In the genomic region with DNA sequence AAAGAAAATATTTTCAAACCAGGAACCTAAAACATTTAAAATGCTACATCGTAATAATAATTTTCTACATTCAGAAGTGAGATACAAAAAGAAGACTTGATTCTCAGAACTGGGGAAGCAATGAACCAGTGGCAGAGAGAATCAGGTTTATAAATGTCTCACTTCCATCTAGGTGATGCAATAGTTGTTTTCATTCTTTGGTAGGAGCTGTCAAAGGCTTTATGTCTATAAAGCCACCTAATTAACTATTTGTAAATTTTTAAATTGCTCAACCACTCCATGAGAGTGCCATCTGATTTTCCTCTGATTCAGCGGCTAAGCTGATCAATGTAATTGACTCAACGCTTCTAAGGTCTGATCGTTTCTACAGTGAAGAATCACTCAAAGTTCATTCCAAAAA, we compare ENCODE assay signal across 24 cellular contexts.
A peak's percentile ranks its signal among the peaks of the same experiment; 100 is the strongest.
DNase-seq lines count a peak whose midpoint lies in the region; ATAC-seq, FAIRE-seq and TF ChIP-seq lines count a peak whose summit lies in the region.
"Had no signal": no experiment of that assay in that cellular context is flagged by ENCODE, and none has a peak within 500 bp of the region (broad histone marks: within the 10 kb centered on the region; RNA-seq: fewer than 3 reads in every experiment).

No MANE protein-coding gene starts in this region.

- H3K14ac ChIP-seq in H1 (ENCODE audit: insufficient read length) (no peak overlapping the region), H9 (ENCODE audit: insufficient read depth, low read length) (no peak overlapping the region)

- H3K36me3 ChIP-seq in HepG2 (replicated peaks in 1 of 2; ENCODE audit: control insufficient read depth in 1 of 2, insufficient read depth in 2 of 2, low read length in 2 of 2) (no peaks in the 10 kb centered on the region), right lobe of liver (no peaks in the 10 kb centered on the region), H1 (ENCODE audit: control insufficient read depth in 2 of 4, insufficient read depth in 4 of 4, low read length in 3 of 4) (no peaks in the 10 kb centered on the region), brain microvascular endothelial cell (replicated peaks) (no peaks in the 10 kb centered on the region), colonic mucosa (no peaks in the 10 kb centered on the region), MG63 (no peaks in the 10 kb centered on the region)
- H3K36me3 ChIP-seq: BE2C; BLaER1 treated with 17β-estradiol and CSF1 and Interleukin-3, amounts not matched to agents 10 nM and 100 nM had no signal

- no peaks in the 10 kb centered on the region for H4K20me1 ChIP-seq in HepG2 (ENCODE audit: insufficient read depth, low read length)
- no peaks in the 10 kb centered on the region for H4K20me1 ChIP-seq in H1 (replicated peaks in 1 of 2; ENCODE audit: control insufficient read depth in 1 of 2, insufficient read depth in 2 of 2, low read length in 2 of 2)
- H4K20me1 ChIP-seq in H9 (ENCODE audit: control insufficient read depth, insufficient read depth, insufficient read length): no peaks in the 10 kb centered on the region
- H4K20me1 ChIP-seq: BLaER1 treated with 17β-estradiol and CSF1 and Interleukin-3, amounts not matched to agents 10 nM and 100 nM had no signal

- TF ChIP-seq RAD21 in HepG2 (CRISPR knock-in tag; IDR thresholded peaks at IDR 0.05) (no peak), H1 (IDR thresholded peaks at IDR 0.05 in 1 of 2, conservative IDR thresholded peaks at IDR 0.05 in 1 of 2; ENCODE audit: low read depth in 2 of 2, low read length in 2 of 2) (no peak)

- H3K79me2 ChIP-seq in HepG2 (ENCODE audit: insufficient read depth, low read length) (no peaks in the 10 kb centered on the region), H1 (ENCODE audit: control insufficient read depth in 1 of 2, insufficient read depth in 2 of 2, low read length in 2 of 2) (no peaks in the 10 kb centered on the region), H9 (ENCODE audit: insufficient read depth, low read length) (no peaks in the 10 kb centered on the region)

- 1% methylated on average over 4 of the region's 4 CpGs for WGBS in HepG2 (ENCODE audit: low lambda C conversion rate)
- WGBS in right lobe of liver (ENCODE audit: insufficient coverage, low coverage, low lambda C conversion rate, missing lambda C conversion rate): 68% methylated on average over 4 of the region's 4 CpGs
- 84% methylated on average over 4 of the region's 4 CpGs; no CpG with 5 or more reads in 1 of the 2 experiments for WGBS in H1 (ENCODE audit: extremely low coverage in 1 of 2, insufficient coverage in 1 of 2, insufficient read length in 1 of 2, insufficient replicate concordance in 2 of 2, low coverage in 1 of 2, low lambda C conversion rate in 2 of 2, missing lambda C conversion rate in 1 of 2), 2 experiments
- no CpG with 5 or more reads among the region's 4 CpGs for whole genome bisulfite sequencing in H9 (ENCODE audit: extremely low coverage, insufficient read length, low lambda C conversion rate)

- no peaks in the 10 kb centered on the region for H3K27me3 Mint-ChIP-seq in H9 (ENCODE audit: low read depth)

- no peaks in the 10 kb centered on the region for H3K4me1 ChIP-seq in HepG2 (ENCODE audit: insufficient read depth, low read length)
- H3K4me1 ChIP-seq in right lobe of liver: no peaks in the 10 kb centered on the region
- peaks cover 0 to 5% (median 1%) of the 10 kb centered on the region in 4 experiments; a peak in 2 of 7 replicates for H3K4me1 ChIP-seq in H1 (replicated peaks in 1 of 4; ENCODE audit: control insufficient read depth in 3 of 4, insufficient read depth in 4 of 4, low read length in 3 of 4)
- H3K4me1 ChIP-seq in H9 (ENCODE audit: insufficient read depth, low read length): peaks cover 6% of the 10 kb centered on the region; the same call in 1 of the 2 replicates
- no peaks in the 10 kb centered on the region for H3K4me1 ChIP-seq in colonic mucosa
- H3K4me1 ChIP-seq: BE2C had no signal

- POLR2A ChIA-PET in HepG2 (lab: Yijun Ruan, JAX) (no interaction called here), H1 (lab: Charles Lee; ENCODE audit: partially characterized antibody) (no interaction called here)

- no peak overlapping the region for H3T11ph ChIP-seq in H9 (ENCODE audit: low read length)

- in situ Hi-C loops in HepG2 (cut with HindIII; ENCODE audit: extremely low pct_ligation_motif_present, low pct_unique_long_range_greater_than_20kb) (loop anchor here (10.0 kb wide), 1 partner anchor 601 kb away; no protein-coding TSS in a partner anchor), brain microvascular endothelial cell (cut with HindIII; ENCODE audit: low pct_ligation_motif_present, low sequenced_read_pairs) (no loop called here)

- TF ChIP-seq POLR2A in HepG2 (IDR thresholded peaks at IDR 0.05; ENCODE audit: insufficient read depth in 1 of 2, low read depth in 2 of 2, low read length in 2 of 2) (no peak), right lobe of liver (IDR thresholded peaks at IDR 0.05) (no peak), H1 (IDR thresholded peaks at IDR 0.05; ENCODE audit: control extremely low read depth in 1 of 2, low read depth in 2 of 2, low read length in 2 of 2) (no peak)

- no peak for DNase-seq in HepG2 (ENCODE audit: low spot score)
- DNase-seq in right lobe of liver: no peak
- DNase-seq in NCI-H82 treated with DMSO at 0.1 percent for 48 hours (lab: John Stamatoyannopoulos, UW; ENCODE audit: unreplicated experiment): peak; percentile 100
- no peak for DNase-seq in H1 (ENCODE audit: low read depth in 1 of 2, low spot score in 2 of 2)
- DNase-seq in H9: no peak
- no peak for DNase-seq in brain microvascular endothelial cell
- DNase-seq in colonic mucosa: no peak
- DNase-seq in MG63: no peak
- DNase-seq: AML-193; BE2C; CD4-positive, alpha-beta T cell; CD8-positive, alpha-beta memory T cell; DMS 273 treated with DMSO at 0.1 percent for 48 hours; DMS79; EL; GDM1; GOT3; H7 had no signal

- CTCF ChIA-PET in HepG2 (lab: Yijun Ruan, JAX; ENCODE audit: low intra/inter-chr PET ratio, low total read pairs) (no interaction called here), H1 (lab: Charles Lee; ENCODE audit: partially characterized antibody) (interaction anchor here (2.3 kb wide), 1 partner anchor 14 kb away, joined by 9 read pairs; no protein-coding TSS in a partner anchor)

- H3K18ac ChIP-seq in H1 (ENCODE audit: extremely low read depth, low read length): no peak overlapping the region
- no peak overlapping the region for H3K18ac ChIP-seq in H9 (ENCODE audit: insufficient read length, low read depth, low read length)

- H3K27ac Mint-ChIP-seq in H9: no peak overlapping the region
- H3K27ac Mint-ChIP-seq: CD14-positive monocyte; CD4-positive, alpha-beta T cell; CD8-positive, alpha-beta memory T cell had no signal

- H2BK12ac ChIP-seq in H1 (ENCODE audit: low read depth, low read length) (no peak overlapping the region), H9 (ENCODE audit: insufficient read length, low read depth, low read length) (no peak overlapping the region)

- no peak overlapping the region for H2AK5ac ChIP-seq in H1 (ENCODE audit: low read depth, low read length)
- H2AK5ac ChIP-seq in H9 (ENCODE audit: insufficient read length, low read length): no peak overlapping the region

- no peak for FAIRE-seq in HepG2 (lab: Jason Lieb, UNC)
- no peak for FAIRE-seq in H1 (lab: Jason Lieb, UNC)
- FAIRE-seq: D721Med, GM12878 had no signal

- H3K9ac ChIP-seq in HepG2 (ENCODE audit: insufficient read depth, low read depth, low read length) (no peak overlapping the region), H1 (replicated peaks in 1 of 4; ENCODE audit: extremely low read depth in 1 of 4, low read depth in 3 of 4, low read length in 3 of 4) (no peak overlapping the region), H9 (ENCODE audit: extremely low read depth, insufficient read length, low read length) (no peak overlapping the region), colonic mucosa (ENCODE audit: low read depth in 2 of 2, low read length in 2 of 2) (no peak overlapping the region)
- H3K9ac ChIP-seq: BLaER1 treated with 17β-estradiol and CSF1 and Interleukin-3, amounts not matched to agents 10 nM and 100 nM had no signal

- H3K9me3 ChIP-seq in HepG2 (ENCODE audit: low read length) (no peaks in the 10 kb centered on the region), right lobe of liver (no peaks in the 10 kb centered on the region), H1 (ENCODE audit: insufficient read depth in 2 of 2, low read depth in 1 of 2, low read length in 1 of 2) (no peaks in the 10 kb centered on the region), H9 (ENCODE audit: control insufficient read depth, low read depth, low read length) (no peaks in the 10 kb centered on the region), colonic mucosa (no peaks in the 10 kb centered on the region), MG63 (no peaks in the 10 kb centered on the region)
- H3K9me3 ChIP-seq: BE2C; BLaER1 treated with 17β-estradiol and CSF1 and Interleukin-3, amounts not matched to agents 10 nM and 100 nM had no signal

- H3K4ac ChIP-seq in H1 (replicated peaks; ENCODE audit: insufficient read length, low read depth, low read length): no peak overlapping the region
- H3K4ac ChIP-seq in H9 (ENCODE audit: low read depth, low read length): no peak overlapping the region

- H2AFZ ChIP-seq in HepG2 (ENCODE audit: low read length): no peak overlapping the region
- no peak overlapping the region for H2AFZ ChIP-seq in H1 (ENCODE audit: low read length)
- H2AFZ ChIP-seq in H9 (ENCODE audit: low read length): no peak overlapping the region

- peaks cover 0 to 3% (median 3%) of the 10 kb centered on the region in 3 experiments; a peak in 2 of 7 replicates for H3K36me3 Mint-ChIP-seq in H9 (ENCODE audit: insufficient read depth in 1 of 3, low read depth in 3 of 3)
- H3K36me3 Mint-ChIP-seq: CD14-positive monocyte; CD8-positive, alpha-beta memory T cell had no signal

- no TSS peak for BruUV-seq in HepG2 (replicated peaks; lab: Mats Ljungman, UMichigan)

- H4K8ac ChIP-seq in H1 (ENCODE audit: extremely low read depth, insufficient read depth, low read length) (no peak overlapping the region), H9 (replicated peaks; ENCODE audit: insufficient read length, low read depth, low read length) (no peak overlapping the region)

- intact Hi-C loops in HepG2 (cut with micrococcal nuclease; ENCODE audit: unreplicated experiment) (no loop called here), right lobe of liver (cut with DNase I) (no loop called here), colonic mucosa (cut with DNase I) (no loop called here)

- no peak overlapping the region for H3K4me2 ChIP-seq in HepG2 (ENCODE audit: low read depth, low read length)
- H3K4me2 ChIP-seq in H1 (ENCODE audit: insufficient read depth in 1 of 2, low read depth in 2 of 2, low read length in 2 of 2): no peak overlapping the region
- no peak overlapping the region for H3K4me2 ChIP-seq in H9 (ENCODE audit: insufficient read depth, insufficient read length, low read length)
- H3K4me2 ChIP-seq: BLaER1 treated with 17β-estradiol and CSF1 and Interleukin-3, amounts not matched to agents 10 nM and 100 nM had no signal

- no peak overlapping the region for H3K23ac ChIP-seq in H1 (ENCODE audit: insufficient read length)
- no peak overlapping the region for H3K23ac ChIP-seq in H9 (ENCODE audit: insufficient read length, low read depth, low read length)

- H3K56ac ChIP-seq in H1 (replicated peaks; ENCODE audit: insufficient read length, low read depth, low read length) (no peak overlapping the region), H9 (ENCODE audit: insufficient read length, low read depth, low read length) (no peak overlapping the region)

- H2BK20ac ChIP-seq in H1 (ENCODE audit: low read length) (no peak overlapping the region), H9 (ENCODE audit: low read depth, low read length, poor library complexity, severe bottlenecking) (no peak overlapping the region)

- H3K23me2 ChIP-seq in H1 (ENCODE audit: low read depth, low read length): no peaks in the 10 kb centered on the region
- no peaks in the 10 kb centered on the region for H3K23me2 ChIP-seq in H9 (ENCODE audit: insufficient read length, low read depth, low read length, poor library complexity, severe bottlenecking)

- H3K4me3 Mint-ChIP-seq in H9: no peak overlapping the region
- H3K4me3 Mint-ChIP-seq: CD14-positive monocyte; CD4-positive, alpha-beta T cell; CD8-positive, alpha-beta memory T cell had no signal

- peaks cover 8 to 11% of the 10 kb centered on the region in 2 experiments for H3K4me1 Mint-ChIP-seq in H9
- H3K4me1 Mint-ChIP-seq: CD8-positive, alpha-beta memory T cell had no signal

- H4K5ac ChIP-seq in H1 (ENCODE audit: insufficient read length, low read depth, low read length) (no peak overlapping the region), H9 (ENCODE audit: insufficient read length, low read depth, low read length) (no peak overlapping the region)

- no peak overlapping the region for H2BK120ac ChIP-seq in H1 (replicated peaks; ENCODE audit: low read depth, low read length)
- no peak overlapping the region for H2BK120ac ChIP-seq in H9 (ENCODE audit: low read depth, low read length, poor library complexity, severe bottlenecking)

- TF ChIP-seq EP300 in HepG2 (IDR thresholded peaks at IDR 0.05; ENCODE audit: low read depth in 2 of 2, low read length in 2 of 2) (no peak), HepG2 (CRISPR knock-in tag; IDR thresholded peaks at IDR 0.05; ENCODE audit: borderline replicate concordance) (no peak), H1 (IDR thresholded peaks at IDR 0.05; ENCODE audit: borderline replicate concordance in 1 of 2, low read depth in 2 of 2, low read length in 2 of 2) (no peak)

- no peak overlapping the region for H4K91ac ChIP-seq in H1 (replicated peaks; ENCODE audit: insufficient read length, low read length)
- H4K91ac ChIP-seq in H9 (ENCODE audit: insufficient read length, low read depth, low read length): no peak overlapping the region

- H3K27me3 ChIP-seq in HepG2 (ENCODE audit: control insufficient read depth in 1 of 2, insufficient read depth in 2 of 2, low read length in 2 of 2): no peaks in the 10 kb centered on the region
- H3K27me3 ChIP-seq in right lobe of liver: no peaks in the 10 kb centered on the region
- H3K27me3 ChIP-seq in H1 (replicated peaks in 1 of 4; ENCODE audit: control insufficient read depth in 3 of 4, extremely low read depth in 1 of 4, insufficient read depth in 3 of 4, low read length in 3 of 4): no peaks in the 10 kb centered on the region
- no peaks in the 10 kb centered on the region for H3K27me3 ChIP-seq in H9 (ENCODE audit: insufficient read depth, low read length)
- no peaks in the 10 kb centered on the region for H3K27me3 ChIP-seq in brain microvascular endothelial cell (replicated peaks)
- H3K27me3 ChIP-seq in colonic mucosa: no peaks in the 10 kb centered on the region
- H3K27me3 ChIP-seq in MG63: no peaks in the 10 kb centered on the region
- H3K27me3 ChIP-seq: BLaER1 treated with 17β-estradiol and CSF1 and Interleukin-3, amounts not matched to agents 10 nM and 100 nM had no signal

- H3K27ac ChIP-seq in HepG2 (ENCODE audit: extremely low read length, insufficient read depth, low read length): no peak overlapping the region
- no peak overlapping the region for H3K27ac ChIP-seq in right lobe of liver
- H3K27ac ChIP-seq in H1 (ENCODE audit: low read depth, low read length): no peak overlapping the region
- H3K27ac ChIP-seq in H9 (ENCODE audit: insufficient read length, low read depth, low read length): no peak overlapping the region
- no peak overlapping the region for H3K27ac ChIP-seq in brain microvascular endothelial cell
- H3K27ac ChIP-seq in colonic mucosa: no peak overlapping the region
- H3K27ac ChIP-seq: 22Rv1; BLaER1 treated with 17β-estradiol and CSF1 and Interleukin-3, amounts not matched to agents 10 nM and 100 nM had no signal

- H2BK15ac ChIP-seq in H1 (ENCODE audit: low read length) (no peak overlapping the region), H9 (ENCODE audit: low read depth, low read length) (no peak overlapping the region)

- no peaks in the 10 kb centered on the region; a peak in 1 of 5 replicates for H3K9me3 Mint-ChIP-seq in H9
- H3K9me3 Mint-ChIP-seq: CD14-positive monocyte; CD4-positive, alpha-beta T cell; CD8-positive, alpha-beta memory T cell had no signal

- H2BK5ac ChIP-seq in H1 (ENCODE audit: low read depth, low read length) (no peak overlapping the region), H9 (ENCODE audit: insufficient read length, low read length) (no peak overlapping the region)

- H3K4me3 ChIP-seq in HepG2 (replicated peaks in 1 of 3; ENCODE audit: insufficient read depth in 1 of 3, low read depth in 2 of 3, low read length in 3 of 3) (no peak overlapping the region), right lobe of liver (no peak overlapping the region), H1 (ENCODE audit: extremely low read depth in 1 of 4, insufficient read depth in 2 of 4, low read depth in 3 of 4, low read length in 4 of 4) (no peak overlapping the region), brain microvascular endothelial cell (ENCODE audit: low read depth, low read length) (no peak overlapping the region), colonic mucosa (no peak overlapping the region), MG63 (no peak overlapping the region)
- H3K4me3 ChIP-seq: BLaER1 treated with 17β-estradiol and CSF1 and Interleukin-3, amounts not matched to agents 10 nM and 100 nM; GM12878 had no signal

- ATAC-seq in HepG2: no peak
- no peak for ATAC-seq in right lobe of liver
- ATAC-seq: GM12878, HCT116 had no signal

- H3K79me1 ChIP-seq in H1 (ENCODE audit: low read depth, low read length) (no peaks in the 10 kb centered on the region), H9 (ENCODE audit: insufficient read depth, low read depth, low read length, poor library complexity, severe bottlenecking) (no peaks in the 10 kb centered on the region)

- TF ChIP-seq CTCF in HepG2 (CRISPR knock-in tag; IDR thresholded peaks at IDR 0.05) (no peak), right lobe of liver (IDR thresholded peaks at IDR 0.05) (no peak), H1 (IDR thresholded peaks at IDR 0.05; ENCODE audit: control extremely low read depth in 1 of 3, insufficient read depth in 1 of 3, low read depth in 1 of 3, low read length in 3 of 3) (no peak), H9 (conservative IDR thresholded peaks at IDR 0.05) (no peak), brain microvascular endothelial cell (IDR thresholded peaks at IDR 0.05; ENCODE audit: low read depth, low read length, missing control alignments) (no peak), colonic mucosa (IDR thresholded peaks at IDR 0.05) (no peak)
